ENCODE assay signal across 25 cellular contexts in genomic region chr10:60069311-60069710, GRCh38.
"Had no signal": no experiment of that assay in that cellular context is flagged by ENCODE, and none has a peak within 500 bp of the region (broad histone marks: within the 10 kb centered on the region; RNA-seq: fewer than 3 reads in every experiment).

No MANE protein-coding gene starts in this region.

- H3K4me2 ChIP-seq: neural progenitor cell had no signal

- H3K4me3 ChIP-seq: neural progenitor cell, ovary, psoas muscle, right lobe of liver, sigmoid colon, stomach, thoracic aorta, thyroid gland, tibial nerve, upper lobe of left lung, vagina had no signal

- H3K36me3 ChIP-seq: neural progenitor cell, ovary, right lobe of liver, sigmoid colon, thoracic aorta, thyroid gland, upper lobe of left lung, vagina had no signal

- H3K27ac ChIP-seq: neural progenitor cell, ovary, parathyroid adenoma, psoas muscle, right lobe of liver, sigmoid colon, stomach, thoracic aorta, thyroid gland, tibial nerve, upper lobe of left lung, vagina had no signal

- FAIRE-seq: small intestine, urothelium cell line had no signal

- DNase-seq: occipital lobe; ovary; posterior cingulate gyrus; psoas muscle; right cardiac atrium; right lobe of liver; sigmoid colon; small intestine; stimulated activated CD4-positive, alpha-beta T cell treated with anti-CD3 and anti-CD28 coated beads, Interleukin-15, amount 100 ng/mL, for 24 hours; stimulated activated CD4-positive, alpha-beta T cell treated with anti-CD3 and anti-CD28 coated beads, Interleukin-2, amount 100 ng/mL, for 24 hours; stimulated activated CD4-positive, alpha-beta T cell treated with anti-CD3 and anti-CD28 coated beads, Interleukin-2, amount 100 ng/mL, for 48 hours; stimulated activated CD4-positive, alpha-beta T cell treated with anti-CD3 and anti-CD28 coated beads, Interleukin-4, amount 100 ng/mL, for 24 hours; stimulated activated naive B cell treated with anti-CD40 and anti-IgM and Interleukin-4, amounts not matched to agents 10 μg/mL and 1 μg/mL and 100 μg/mL, for 72 hours; stimulated activated naive CD4-positive, alpha-beta T cell treated with Interleukin-2 at 50 U/mL for 16 hours; stomach; thyroid gland; trophoblast cell; upper lobe of left lung had no signal

- H2AFZ ChIP-seq: neural progenitor cell, parathyroid adenoma had no signal

- H3K9ac ChIP-seq: neural progenitor cell, parathyroid adenoma had no signal

- H3K4me1 ChIP-seq: neural progenitor cell, parathyroid adenoma, psoas muscle, right lobe of liver, sigmoid colon, stomach, thyroid gland, tibial nerve, vagina had no signal

- H3K27me3 ChIP-seq: neural progenitor cell, ovary, right lobe of liver, sigmoid colon, stomach, thyroid gland, tibial nerve, upper lobe of left lung, vagina had no signal

- ATAC-seq: psoas muscle; right cardiac atrium; right lobe of liver; stimulated activated effector memory CD8-positive, alpha-beta T cell treated with anti-CD3 and anti-CD28 coated beads, Interleukin-12 subunit alpha, Interleukin-12 subunit beta, amount 100 ng/mL, for 72 hours; stimulated activated naive B cell treated with anti-CD40 and anti-IgM and Interleukin-4, amounts not matched to agents 10 μg/mL and 1 μg/mL and 100 μg/mL, for 72 hours had no signal

- H3K9me3 ChIP-seq: ovary, psoas muscle, right lobe of liver, sigmoid colon, stomach, thoracic aorta, thyroid gland, tibial nerve, upper lobe of left lung, vagina had no signal
